In genomic region chr7:95867309-95867708, GRCh38 we compare ENCODE assay signal across 10 cellular contexts.
DNase-seq lines count a peak whose midpoint lies in the region; ATAC-seq and TF ChIP-seq lines count a peak whose summit lies in the region.
"Had no signal": no experiment of that assay in that cellular context is flagged by ENCODE, and none has a peak within 500 bp of the region (broad histone marks: within the 10 kb centered on the region; RNA-seq: fewer than 3 reads in every experiment).

No MANE protein-coding gene starts in this region.

- no peak overlapping the region for H3K27ac ChIP-seq in thyroid gland

- no peak overlapping the region for H3K4me3 Mint-ChIP-seq in activated CD4-positive, alpha-beta memory T cell treated with anti-CD3 and anti-CD28 coated beads, Interleukin-2, amount 10 ng/mL, durations not matched to agents 7 days and 5 days

- TF ChIP-seq POLR2A in thyroid gland (IDR thresholded peaks at IDR 0.05) = no peak

- H3K27ac Mint-ChIP-seq in activated CD4-positive, alpha-beta memory T cell treated with anti-CD3 and anti-CD28 coated beads, Interleukin-2, amount 10 ng/mL, durations not matched to agents 7 days and 5 days = no peak overlapping the region

- peak; percentile 15 for DNase-seq in LHCN-M2 (ENCODE audit: low read depth)
- DNase-seq in iPS-NIHi11 (ENCODE audit: low spot score) = peak; percentile 22
- DNase-seq in activated CD4-positive, alpha-beta memory T cell treated with anti-CD3 and anti-CD28 coated beads, Interleukin-2, amount 10 ng/mL, durations not matched to agents 7 days and 5 days = no peak
- DNase-seq in thyroid gland = no peak
- DNase-seq in activated CD4-positive, alpha-beta T cell treated with anti-CD3 and anti-CD28 coated beads for 4 hours = no peak
- no peak for DNase-seq in retina
- DNase-seq: activated gamma-delta T cell treated with Interleukin-2 at 50 U/mL for 16 hours had no signal

- H3K9me3 ChIP-seq in thyroid gland = no peaks in the 10 kb centered on the region

- POLR2A ChIA-PET in activated CD4-positive, alpha-beta memory T cell treated with anti-CD3 and anti-CD28 coated beads, Interleukin-2, amount 10 ng/mL, durations not matched to agents 7 days and 5 days (lab: Charles Lee) = no interaction called here

- H3K4me1 Mint-ChIP-seq in activated CD4-positive, alpha-beta memory T cell treated with anti-CD3 and anti-CD28 coated beads, Interleukin-2, amount 10 ng/mL, durations not matched to agents 7 days and 5 days = no peaks in the 10 kb centered on the region

- CTCF ChIA-PET in activated CD4-positive, alpha-beta memory T cell treated with anti-CD3 and anti-CD28 coated beads, Interleukin-2, amount 10 ng/mL, durations not matched to agents 7 days and 5 days (lab: Charles Lee) = no interaction called here

- WGBS in thyroid gland, 2 donors = 77 to 100% methylated on average over 1 to 3 of the region's 3 CpGs

- no peaks in the 10 kb centered on the region for H3K36me3 Mint-ChIP-seq in activated CD4-positive, alpha-beta memory T cell treated with anti-CD3 and anti-CD28 coated beads, Interleukin-2, amount 10 ng/mL, durations not matched to agents 7 days and 5 days (ENCODE audit: low read depth)

- H3K36me3 ChIP-seq in thyroid gland = no peaks in the 10 kb centered on the region

- peaks cover 0 to 14% of the 10 kb centered on the region in 2 donors for H3K4me1 ChIP-seq in thyroid gland

- intact Hi-C loops in thyroid gland (cut with DNase I) = no loop called here

- no peak overlapping the region for H3K4me3 ChIP-seq in thyroid gland (replicated peaks in 1 of 3)
- H3K4me3 ChIP-seq: K562 had no signal

- no peak for TF ChIP-seq CTCF in thyroid gland (IDR thresholded peaks at IDR 0.05)

- H3K27me3 ChIP-seq in thyroid gland = no peaks in the 10 kb centered on the region

- peaks cover 2% of the 10 kb centered on the region for H3K27me3 Mint-ChIP-seq in activated CD4-positive, alpha-beta memory T cell treated with anti-CD3 and anti-CD28 coated beads, Interleukin-2, amount 10 ng/mL, durations not matched to agents 7 days and 5 days

- H3K9me3 Mint-ChIP-seq in activated CD4-positive, alpha-beta memory T cell treated with anti-CD3 and anti-CD28 coated beads, Interleukin-2, amount 10 ng/mL, durations not matched to agents 7 days and 5 days = no peaks in the 10 kb centered on the region

- ATAC-seq in GM19025 (IDR thresholded peaks at IDR 0.05; ENCODE audit: low read depth, unreplicated experiment) = peak; percentile 90
- peak; percentile 93 for ATAC-seq in HG02588 (IDR thresholded peaks at IDR 0.05; ENCODE audit: unreplicated experiment)
- ATAC-seq: K562 had no signal

Comparison
In these comparisons a context has a peak if more than half of its experiments do, and no peak if none do; other contexts are left out.
1. DNase-seq: peak in LHCN-M2 (single experiment) and iPS-NIHi11 (single experiment); none in activated CD4-positive, alpha-beta memory T cell treated with anti-CD3 and anti-CD28 coated beads, Interleukin-2, amount 10 ng/mL, durations not matched to agents 7 days and 5 days (single experiment), thyroid gland (0 of 2), activated CD4-positive, alpha-beta T cell treated with anti-CD3 and anti-CD28 coated beads for 4 hours (0 of 2) and retina (single experiment).